Comparison of ENCODE assay signal across 9 cellular contexts in genomic region chr14:65179918-65180724, GRCh38.
A peak's percentile ranks its signal among the peaks of the same experiment; 100 is the strongest.
DNase-seq lines count a peak whose midpoint lies in the region; ATAC-seq and TF ChIP-seq lines count a peak whose summit lies in the region.
"Had no signal": no experiment of that assay in that cellular context is flagged by ENCODE, and none has a peak within 500 bp of the region (broad histone marks: within the 10 kb centered on the region; RNA-seq: fewer than 3 reads in every experiment).

No MANE protein-coding gene starts in this region.

- H3K9ac ChIP-seq in skeletal muscle tissue (ENCODE audit: low read depth in 1 of 3, low read length in 3 of 3): no peak overlapping the region

- H3K27ac ChIP-seq in SJCRH30: no peak overlapping the region
- H3K27ac ChIP-seq in skeletal muscle tissue (ENCODE audit: low read depth, low read length): peak overlapping the region; percentile 32
- no peak overlapping the region for H3K27ac ChIP-seq in thyroid gland

- peak; percentile 88 for ATAC-seq in HG02981 (IDR thresholded peaks at IDR 0.05; ENCODE audit: unreplicated experiment)

- no peaks in the 10 kb centered on the region for H3K9me3 ChIP-seq in SJCRH30 (replicated peaks)
- peaks cover 0 to 5% (median 0%) of the 10 kb centered on the region in 3 donors for H3K9me3 ChIP-seq in skeletal muscle tissue (ENCODE audit: control insufficient read depth in 3 of 3, low read length in 3 of 3)
- H3K9me3 ChIP-seq in thyroid gland: no peaks in the 10 kb centered on the region

- H3K4me1 ChIP-seq in SJCRH30 (no peaks in the 10 kb centered on the region), skeletal muscle tissue (ENCODE audit: control insufficient read depth in 3 of 3, insufficient read depth in 3 of 3, low read length in 3 of 3) (peaks cover 4% of the 10 kb centered on the region in 3 donors), thyroid gland (no peaks in the 10 kb centered on the region)

- 43 to 65% methylated on average over 8 of the region's 8 CpGs for WGBS in thyroid gland, 2 donors

- no peaks in the 10 kb centered on the region for H3K27me3 ChIP-seq in SJCRH30
- no peaks in the 10 kb centered on the region for H3K27me3 ChIP-seq in skeletal muscle tissue (ENCODE audit: control insufficient read depth in 3 of 3, insufficient read depth in 3 of 3, low read length in 3 of 3)
- H3K27me3 ChIP-seq in thyroid gland: no peaks in the 10 kb centered on the region

- no peaks in the 10 kb centered on the region for H3K36me3 ChIP-seq in SJCRH30
- no peaks in the 10 kb centered on the region for H3K36me3 ChIP-seq in skeletal muscle tissue (ENCODE audit: control insufficient read depth in 3 of 3, insufficient read depth in 3 of 3, low read length in 3 of 3)
- no peaks in the 10 kb centered on the region for H3K36me3 ChIP-seq in thyroid gland

- H3K4me3 ChIP-seq in SJCRH30 (no peak overlapping the region), epithelial cell of esophagus (ENCODE audit: low read length) (no peak overlapping the region), skeletal muscle tissue (ENCODE audit: low read length in 3 of 3) (peak overlapping the region in 2 of 3 donors; percentile 5 to 13), thyroid gland (replicated peaks in 1 of 3) (no peak overlapping the region)

- TF ChIP-seq CTCF in epithelial cell of esophagus (IDR thresholded peaks at IDR 0.05; ENCODE audit: insufficient read depth, low read depth, low read length, missing control alignments) (no peak), thyroid gland (IDR thresholded peaks at IDR 0.05) (no peak)

- no peak for TF ChIP-seq POLR2A in thyroid gland (IDR thresholded peaks at IDR 0.05)

- intact Hi-C loops in thyroid gland (cut with DNase I): no loop called here

- DNase-seq in activated naive CD4-positive, alpha-beta T cell treated with Interleukin-2 at 50 U/mL for 16 hours: peak; percentile 61
- DNase-seq in activated naive CD4-positive, alpha-beta T cell (lab: John Stamatoyannopoulos, UW): no peak
- DNase-seq in SJCRH30: peak; percentile 7 to 15
- peak; percentile 96 for DNase-seq in epithelial cell of esophagus (ENCODE audit: low read depth)
- no peak for DNase-seq in thyroid gland
- no peak for DNase-seq in NCI-H2171 treated with DMSO at 0.1 percent for 48 hours (lab: John Stamatoyannopoulos, UW)
- DNase-seq: DND-41 had no signal

Comparison
In these comparisons a context has a peak if more than half of its experiments do, and no peak if none do; other contexts are left out.
1. DNase-seq: peak in activated naive CD4-positive, alpha-beta T cell treated with Interleukin-2 at 50 U/mL for 16 hours (single experiment), SJCRH30 (2 of 2) and epithelial cell of esophagus (single experiment); none in activated naive CD4-positive, alpha-beta T cell (0 of 4), thyroid gland (0 of 2) and NCI-H2171 treated with DMSO at 0.1 percent for 48 hours (single experiment).
2. H3K4me3 ChIP-seq: peak in skeletal muscle tissue (2 of 3); none in SJCRH30 (single experiment), epithelial cell of esophagus (single experiment) and thyroid gland (0 of 3).